Comparison of ENCODE assay signal across 18 cellular contexts in the genomic region with DNA sequence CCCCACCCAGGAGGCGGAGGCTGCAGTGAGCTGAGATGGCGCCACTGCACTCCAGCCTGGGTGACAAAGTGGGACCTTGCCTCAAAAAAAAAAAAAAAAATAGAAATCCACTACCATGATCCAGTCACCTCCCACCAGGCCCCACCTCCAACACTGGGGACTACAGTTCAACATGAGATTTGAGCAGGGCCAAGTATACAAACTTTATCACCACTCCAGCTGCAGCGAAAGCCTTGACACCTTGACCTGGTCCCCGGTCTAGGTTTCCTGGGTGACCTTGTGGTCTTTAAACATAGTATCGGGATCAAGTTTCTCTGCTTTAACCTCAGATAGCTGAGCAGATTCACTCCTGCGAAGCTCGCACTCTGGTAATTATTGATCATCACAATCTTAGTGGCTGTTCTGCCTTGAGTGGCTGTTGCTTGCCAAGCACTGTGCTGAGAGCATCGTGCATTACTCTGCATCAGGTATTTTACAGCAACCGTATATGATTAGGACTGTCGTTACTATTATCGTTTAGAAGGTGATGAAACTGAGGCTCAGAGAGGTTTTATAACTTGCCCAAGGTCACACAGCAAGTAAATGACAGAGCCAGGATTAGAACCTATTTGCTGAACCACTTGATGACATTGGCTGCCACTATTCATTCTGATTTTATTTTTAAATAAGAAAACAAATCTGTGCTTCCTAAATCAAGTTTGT. TPM values are rescaled to one million over a fixed set of nuclear protein-coding genes. Genes with fewer than 3 reads are reported as not detected.
DNase-seq lines count a peak whose midpoint lies in the region; ATAC-seq and TF ChIP-seq lines count a peak whose summit lies in the region.
"Had no signal": no experiment of that assay in that cellular context is flagged by ENCODE, and none has a peak within 500 bp of the region (broad histone marks: within the 10 kb centered on the region; RNA-seq: fewer than 3 reads in every experiment).

No MANE protein-coding gene starts in this region.

- peaks cover 11% of the 10 kb centered on the region for H3K36me3 Mint-ChIP-seq in activated T-cell treated with anti-CD3 and anti-CD28 coated beads, Interleukin-2, amount 50 U/mL, for 24 hours (ENCODE audit: low read depth)
- peaks cover 0 to 4% of the 10 kb centered on the region in 2 donors for H3K36me3 Mint-ChIP-seq in activated T-cell treated with anti-CD3 and anti-CD28 coated beads, Interleukin-2, amount 50 U/mL, for 72 hours (ENCODE audit: insufficient read depth in 2 of 2)
- peaks cover 33% of the 10 kb centered on the region for H3K36me3 Mint-ChIP-seq in activated naive CD8-positive, alpha-beta T cell treated with anti-CD3 and anti-CD28 coated beads for 36 hours
- no peaks in the 10 kb centered on the region for H3K36me3 Mint-ChIP-seq in neural crest cell (ENCODE audit: low read depth)
- H3K36me3 Mint-ChIP-seq in osteocyte (ENCODE audit: unreplicated experiment), result no peaks in the 10 kb centered on the region
- no peaks in the 10 kb centered on the region for H3K36me3 Mint-ChIP-seq in stimulated activated memory B cell treated with anti-CD40 and anti-IgM and Interleukin-4, amounts not matched to agents 10 μg/mL and 1 μg/mL and 100 μg/mL, for 72 hours

- no peak for TF ChIP-seq CTCF in HEK293 (tag by site-specific recombination; IDR thresholded peaks at IDR 0.05)
- no peak for TF ChIP-seq CTCF in neural crest cell (conservative IDR thresholded peaks at IDR 0.05)
- TF ChIP-seq CTCF in osteocyte (IDR thresholded peaks at IDR 0.05), result no peak

- DNase-seq in activated T-cell treated with anti-CD3 and anti-CD28 coated beads, Interleukin-2, amount 50 U/mL, for 24 hours, result no peak
- no peak for DNase-seq in activated T-cell treated with anti-CD3 and anti-CD28 coated beads, Interleukin-2, amount 50 U/mL, for 72 hours
- no peak for DNase-seq in activated naive CD8-positive, alpha-beta T cell treated with anti-CD3 and anti-CD28 coated beads for 36 hours
- DNase-seq in neural crest cell (ENCODE audit: low read depth, low spot score) (no peak), osteocyte (ENCODE audit: extremely low spot score, unreplicated experiment) (no peak), T-helper 9 cell (no peak)
- DNase-seq: ACHN; amniotic stem cell; NCI-H1417 treated with DMSO at 0.1 percent for 48 hours; retina; stimulated activated CD4-positive, alpha-beta T cell treated with anti-CD3 and anti-CD28 coated beads, Interleukin-12 subunit alpha, Interleukin-12 subunit beta, amount 100 ng/mL, for 4 hours had no signal

- H3K4me1 Mint-ChIP-seq in activated T-cell treated with anti-CD3 and anti-CD28 coated beads, Interleukin-2, amount 50 U/mL, for 24 hours (ENCODE audit: low read depth), result peaks cover 51% of the 10 kb centered on the region
- H3K4me1 Mint-ChIP-seq in activated T-cell treated with anti-CD3 and anti-CD28 coated beads, Interleukin-2, amount 50 U/mL, for 72 hours (ENCODE audit: low read depth), result peaks cover 66% of the 10 kb centered on the region
- peaks cover 40% of the 10 kb centered on the region for H3K4me1 Mint-ChIP-seq in activated naive CD8-positive, alpha-beta T cell treated with anti-CD3 and anti-CD28 coated beads for 36 hours
- peaks cover 75% of the 10 kb centered on the region for H3K4me1 Mint-ChIP-seq in neural crest cell
- peaks cover 7% of the 10 kb centered on the region for H3K4me1 Mint-ChIP-seq in osteocyte (ENCODE audit: unreplicated experiment)
- H3K4me1 Mint-ChIP-seq in stimulated activated memory B cell treated with anti-CD40 and anti-IgM and Interleukin-4, amounts not matched to agents 10 μg/mL and 1 μg/mL and 100 μg/mL, for 72 hours, result peaks cover 14% of the 10 kb centered on the region

- H3K9me3 Mint-ChIP-seq in activated T-cell treated with anti-CD3 and anti-CD28 coated beads, Interleukin-2, amount 50 U/mL, for 24 hours, result no peaks in the 10 kb centered on the region
- no peaks in the 10 kb centered on the region for H3K9me3 Mint-ChIP-seq in activated T-cell treated with anti-CD3 and anti-CD28 coated beads, Interleukin-2, amount 50 U/mL, for 72 hours
- no peaks in the 10 kb centered on the region for H3K9me3 Mint-ChIP-seq in activated naive CD8-positive, alpha-beta T cell treated with anti-CD3 and anti-CD28 coated beads for 36 hours
- H3K9me3 Mint-ChIP-seq in neural crest cell, result no peaks in the 10 kb centered on the region
- H3K9me3 Mint-ChIP-seq in osteocyte (ENCODE audit: unreplicated experiment), result no peaks in the 10 kb centered on the region
- no peaks in the 10 kb centered on the region for H3K9me3 Mint-ChIP-seq in stimulated activated memory B cell treated with anti-CD40 and anti-IgM and Interleukin-4, amounts not matched to agents 10 μg/mL and 1 μg/mL and 100 μg/mL, for 72 hours

- no peak for ATAC-seq in activated T-cell treated with anti-CD3 and anti-CD28 coated beads, Interleukin-2, amount 50 U/mL, for 72 hours (replicated peaks in 1 of 2)
- no peak for ATAC-seq in stimulated activated memory B cell treated with anti-CD40 and anti-IgM and Interleukin-4, amounts not matched to agents 10 μg/mL and 1 μg/mL and 100 μg/mL, for 72 hours
- ATAC-seq: GM12878 had no signal

- H3K36me3 ChIP-seq in HEK293 (ENCODE audit: control insufficient read depth in 2 of 2, insufficient read depth in 1 of 2, low read length in 2 of 2), result no peaks in the 10 kb centered on the region
- H3K36me3 ChIP-seq: cardiac muscle cell had no signal

- H3K9me3 ChIP-seq in HEK293 (ENCODE audit: control insufficient read depth, insufficient read depth, low read depth, low read length), result no peaks in the 10 kb centered on the region

- POLR2A ChIA-PET in HEK293 (lab: Yijun Ruan, JAX), result no interaction called here

- no peak overlapping the region for H3K27ac ChIP-seq in HEK293 (ENCODE audit: extremely low read depth, low read depth, low read length)
- H3K27ac ChIP-seq: C4-2B, cardiac muscle cell, epithelial cell of prostate, hepatocyte had no signal

- H3K4me3 Mint-ChIP-seq in activated T-cell treated with anti-CD3 and anti-CD28 coated beads, Interleukin-2, amount 50 U/mL, for 24 hours, result peak overlapping the region; percentile 81
- H3K4me3 Mint-ChIP-seq in activated T-cell treated with anti-CD3 and anti-CD28 coated beads, Interleukin-2, amount 50 U/mL, for 72 hours, result peak overlapping the region in 1 of 2 donors; percentile 95
- peak overlapping the region; percentile 88 for H3K4me3 Mint-ChIP-seq in activated naive CD8-positive, alpha-beta T cell treated with anti-CD3 and anti-CD28 coated beads for 36 hours
- H3K4me3 Mint-ChIP-seq in neural crest cell, result peak overlapping the region; percentile 23
- no peak overlapping the region for H3K4me3 Mint-ChIP-seq in osteocyte (ENCODE audit: unreplicated experiment)
- H3K4me3 Mint-ChIP-seq in stimulated activated memory B cell treated with anti-CD40 and anti-IgM and Interleukin-4, amounts not matched to agents 10 μg/mL and 1 μg/mL and 100 μg/mL, for 72 hours, result no peak overlapping the region

- H3K27ac Mint-ChIP-seq in activated T-cell treated with anti-CD3 and anti-CD28 coated beads, Interleukin-2, amount 50 U/mL, for 24 hours, result peak overlapping the region; percentile 91
- no peak overlapping the region for H3K27ac Mint-ChIP-seq in activated T-cell treated with anti-CD3 and anti-CD28 coated beads, Interleukin-2, amount 50 U/mL, for 72 hours
- peak overlapping the region; percentile 89 for H3K27ac Mint-ChIP-seq in activated naive CD8-positive, alpha-beta T cell treated with anti-CD3 and anti-CD28 coated beads for 36 hours
- H3K27ac Mint-ChIP-seq in neural crest cell (ENCODE audit: unreplicated experiment), result no peak overlapping the region
- H3K27ac Mint-ChIP-seq in osteocyte (ENCODE audit: unreplicated experiment), result no peak overlapping the region
- H3K27ac Mint-ChIP-seq in stimulated activated memory B cell treated with anti-CD40 and anti-IgM and Interleukin-4, amounts not matched to agents 10 μg/mL and 1 μg/mL and 100 μg/mL, for 72 hours, result no peak overlapping the region

- CTCF ChIA-PET in HEK293 (lab: Yijun Ruan, JAX), result interaction anchor here (0.7 to 1.2 kb wide), 3 partner anchors 21 to 231 kb away, joined by 3 read pairs; no protein-coding TSS in a partner anchor

- no peaks in the 10 kb centered on the region for H3K4me1 ChIP-seq in HEK293 (ENCODE audit: control insufficient read depth, insufficient read depth, low read length)

- H3K27me3 Mint-ChIP-seq in activated T-cell treated with anti-CD3 and anti-CD28 coated beads, Interleukin-2, amount 50 U/mL, for 24 hours, result no peaks in the 10 kb centered on the region
- no peaks in the 10 kb centered on the region for H3K27me3 Mint-ChIP-seq in activated T-cell treated with anti-CD3 and anti-CD28 coated beads, Interleukin-2, amount 50 U/mL, for 72 hours (ENCODE audit: low read depth)
- H3K27me3 Mint-ChIP-seq in activated naive CD8-positive, alpha-beta T cell treated with anti-CD3 and anti-CD28 coated beads for 36 hours, result no peaks in the 10 kb centered on the region
- no peaks in the 10 kb centered on the region for H3K27me3 Mint-ChIP-seq in neural crest cell (ENCODE audit: low read depth)
- H3K27me3 Mint-ChIP-seq in osteocyte (ENCODE audit: unreplicated experiment), result peaks cover 6% of the 10 kb centered on the region
- H3K27me3 Mint-ChIP-seq in stimulated activated memory B cell treated with anti-CD40 and anti-IgM and Interleukin-4, amounts not matched to agents 10 μg/mL and 1 μg/mL and 100 μg/mL, for 72 hours, result no peaks in the 10 kb centered on the region

- no peak overlapping the region for H3K4me3 ChIP-seq in HEK293 (ENCODE audit: low read depth, low read length)
- H3K4me3 ChIP-seq: cardiac muscle cell, GM12878, hepatocyte had no signal

TF ChIP-seq in HEK293, 187 proteins besides CTCF, POLR2A, EP300 and RAD21:
- TF ChIP-seq ZNF2 (tag by site-specific recombination; IDR thresholded peaks at IDR 0.05) (no peak), ZNF768 (tag by site-specific recombination; IDR thresholded peaks at IDR 0.05) (0 out of 2 replicates have a peak, but pooled peaks have one; percentile 45)

RNA-seq across cellular contexts. Expression of a gene that starts 50.3 kb away (rescaled TPM):
- total RNA-seq in activated T-cell treated with anti-CD3 and anti-CD28 coated beads, Interleukin-2, amount 50 U/mL, for 72 hours, result 10 to 100 TPM; 15.6 to 27.9 TPM
- 10 to 100 TPM; 10.4 to 11.3 TPM for total RNA-seq in activated naive CD8-positive, alpha-beta T cell treated with anti-CD3 and anti-CD28 coated beads for 36 hours
- total RNA-seq in neural crest cell (29.5 and 30.8 TPM in 2 replicates), osteocyte (26.2 and 28.1 TPM in 2 replicates)

Comparison
In these comparisons a context has a peak if more than half of its experiments do, and no peak if none do; other contexts are left out.
1. H3K27ac Mint-ChIP-seq: peak in activated T-cell treated with anti-CD3 and anti-CD28 coated beads, Interleukin-2, amount 50 U/mL, for 24 hours (single experiment) and activated naive CD8-positive, alpha-beta T cell treated with anti-CD3 and anti-CD28 coated beads for 36 hours (single experiment); none in activated T-cell treated with anti-CD3 and anti-CD28 coated beads, Interleukin-2, amount 50 U/mL, for 72 hours (single experiment), neural crest cell (single experiment), osteocyte (single experiment) and stimulated activated memory B cell treated with anti-CD40 and anti-IgM and Interleukin-4, amounts not matched to agents 10 μg/mL and 1 μg/mL and 100 μg/mL, for 72 hours (single experiment).
2. H3K4me3 Mint-ChIP-seq: peak in activated T-cell treated with anti-CD3 and anti-CD28 coated beads, Interleukin-2, amount 50 U/mL, for 24 hours (single experiment), activated naive CD8-positive, alpha-beta T cell treated with anti-CD3 and anti-CD28 coated beads for 36 hours (single experiment) and neural crest cell (single experiment); none in osteocyte (single experiment) and stimulated activated memory B cell treated with anti-CD40 and anti-IgM and Interleukin-4, amounts not matched to agents 10 μg/mL and 1 μg/mL and 100 μg/mL, for 72 hours (single experiment).